In the genomic region with DNA sequence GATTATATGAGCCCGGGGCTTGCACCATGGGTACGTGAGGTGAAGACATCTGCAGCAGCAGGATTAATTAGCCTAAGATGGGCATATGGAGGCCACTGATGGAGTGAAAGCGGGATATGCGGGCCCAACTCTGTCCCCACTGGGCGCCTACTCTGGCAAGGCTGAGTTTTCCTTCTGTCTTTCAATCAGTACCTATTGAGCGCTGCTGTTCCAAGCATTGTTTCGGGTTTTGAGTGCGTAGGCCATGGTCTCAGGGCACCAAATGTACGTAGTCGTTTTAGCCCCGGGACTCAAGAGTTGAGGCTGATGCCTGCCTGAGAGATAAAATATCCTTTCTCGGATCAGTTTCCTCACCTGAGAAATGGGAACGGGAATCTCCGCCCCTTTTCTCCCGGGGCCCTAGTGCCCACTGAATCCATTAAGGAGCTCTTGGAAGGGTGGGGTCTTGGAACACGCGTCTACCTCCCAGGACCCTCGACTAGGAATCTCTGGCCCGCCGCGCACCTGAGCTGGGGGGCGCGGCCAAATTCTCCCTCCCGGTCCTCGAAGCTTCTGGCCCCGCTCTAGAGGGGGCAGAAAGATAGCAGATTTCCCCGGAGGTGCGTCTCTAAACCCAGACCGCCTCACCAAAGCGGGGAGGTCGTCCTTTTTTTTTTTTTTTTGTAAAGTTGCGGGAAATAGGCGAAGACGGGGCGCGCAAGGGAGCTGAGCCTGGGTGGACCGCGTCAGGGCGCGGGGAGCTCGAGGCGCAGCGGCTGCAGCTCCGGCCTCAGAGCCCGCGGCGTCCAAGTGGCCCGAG, we compare ENCODE assay signal across 8 cellular contexts. TPM values are rescaled to one million over a fixed set of nuclear protein-coding genes. Genes with fewer than 3 reads are reported as not detected.
DNase-seq lines count a peak whose midpoint lies in the region; ATAC-seq and TF ChIP-seq lines count a peak whose summit lies in the region.

No MANE protein-coding gene starts in this region.

- H3K4me1 ChIP-seq in BLaER1 (peaks cover 75% of the 10 kb centered on the region), ectodermal cell (ENCODE audit: control insufficient read depth, insufficient read depth, low read length) (peaks cover 34% of the 10 kb centered on the region)

- H3K9ac ChIP-seq in BLaER1 = peak overlapping the region; percentile 97; the same call in 1 of the 2 replicates

- no peaks in the 10 kb centered on the region for H3K36me3 Mint-ChIP-seq in nephron progenitor cell (ENCODE audit: low read depth)

- H3K4me3 Mint-ChIP-seq in nephron progenitor cell = peak overlapping the region; percentile 83

- TF ChIP-seq POLR2A in GM18505 (IDR thresholded peaks at IDR 0.05; ENCODE audit: borderline replicate concordance, extremely low read depth, insufficient read depth, insufficient read length) = no peak

- ATAC-seq in GM18505 (IDR thresholded peaks at IDR 0.05; ENCODE audit: unreplicated experiment) = no peak

- 2% methylated on average over 48 of the region's 48 CpGs for WGBS in ectodermal cell, 2 experiments

- H3K4me3 ChIP-seq in BLaER1 (peak overlapping the region; percentile 97), ectodermal cell (ENCODE audit: insufficient read depth, low read depth, low read length) (peak overlapping the region; percentile 93)

- peak overlapping the region; percentile 93 for H3K4me2 ChIP-seq in BLaER1

- TF ChIP-seq CTCF in nephron progenitor cell (IDR thresholded peaks at IDR 0.05) = no peak

- peaks cover 65% of the 10 kb centered on the region for H3K4me1 Mint-ChIP-seq in nephron progenitor cell

- H3K27me3 Mint-ChIP-seq in nephron progenitor cell (ENCODE audit: low read depth, poor library complexity) = peaks cover 12% of the 10 kb centered on the region

- no peaks in the 10 kb centered on the region for H3K9me3 Mint-ChIP-seq in nephron progenitor cell

- DNase-seq in MV-4-11 (lab: John Stamatoyannopoulos, UW) (peak; percentile 29), nephron progenitor cell (peak; percentile 9), HCEC 1CT (no peak), putamen (ENCODE audit: low spot score) (no peak)
- no peak for DNase-seq in activated naive CD4-positive, alpha-beta T cell (lab: John Stamatoyannopoulos, UW)

- H4K20me1 ChIP-seq in BLaER1 = peaks cover 53% of the 10 kb centered on the region

- H3K9me3 ChIP-seq in BLaER1 (no peaks in the 10 kb centered on the region), ectodermal cell (ENCODE audit: control insufficient read depth, low read length) (no peaks in the 10 kb centered on the region)

- H3K36me3 ChIP-seq in BLaER1 (no peaks in the 10 kb centered on the region), ectodermal cell (ENCODE audit: control insufficient read depth, insufficient read depth, low read length) (no peaks in the 10 kb centered on the region)

- H3K27me3 ChIP-seq in BLaER1 = no peaks in the 10 kb centered on the region
- peaks cover 31% of the 10 kb centered on the region for H3K27me3 ChIP-seq in ectodermal cell (ENCODE audit: control insufficient read depth, insufficient read depth, low read length, poor library complexity, severe bottlenecking)

- H3K27ac Mint-ChIP-seq in nephron progenitor cell = no peak overlapping the region

- H3K27ac ChIP-seq in BLaER1 = no peak overlapping the region
- H3K27ac ChIP-seq in ectodermal cell (ENCODE audit: insufficient read depth, low read depth, low read length, poor library complexity, severe bottlenecking) = no peak overlapping the region

RNA-seq across cellular contexts. Expression of a gene that starts 0.5 kb away (rescaled TPM):
- 45.6 TPM for polyA plus RNA-seq in ectodermal cell (2013, experiment 1 of 4)
- polyA plus RNA-seq in ectodermal cell (2013, experiment 2 of 4) = 46.4 TPM
- polyA plus RNA-seq in ectodermal cell (2013, experiment 3 of 4) = 36.6 TPM
- polyA plus RNA-seq in ectodermal cell (2013, experiment 4 of 4) = 37.7 TPM

Comparison
In these comparisons a context has a peak if more than half of its experiments do, and no peak if none do; other contexts are left out.
1. DNase-seq: peak in MV-4-11 (single experiment) and nephron progenitor cell (single experiment); none in HCEC 1CT (single experiment), putamen (single experiment) and activated naive CD4-positive, alpha-beta T cell (0 of 4).